27 cellular contexts compared by ENCODE assay signal in the genomic region with DNA sequence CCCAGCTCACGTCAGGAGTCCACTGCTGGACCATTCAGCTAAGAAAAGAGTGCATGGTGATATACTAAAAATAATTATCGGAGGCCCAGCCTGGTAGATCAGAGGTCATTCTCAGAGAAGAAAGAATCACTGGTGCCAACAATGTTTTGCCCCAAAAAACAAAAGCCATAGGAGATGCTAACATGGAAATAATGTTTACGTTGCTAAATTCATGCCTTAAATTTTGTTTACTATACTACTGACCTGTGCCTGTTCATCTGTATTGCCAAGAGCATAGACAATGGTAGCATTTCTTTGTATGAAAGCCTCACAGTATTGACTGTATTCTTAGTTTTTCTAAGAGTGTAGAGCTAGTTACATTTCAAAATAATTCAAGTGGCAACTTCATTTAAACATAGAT.
"Had no signal": no experiment of that assay in that cellular context is flagged by ENCODE, and none has a peak within 500 bp of the region (broad histone marks: within the 10 kb centered on the region; RNA-seq: fewer than 3 reads in every experiment).

No MANE protein-coding gene starts in this region.

- H3K36me3 ChIP-seq: left lung, lower lobe of right lung, ovary, right atrium auricular region, stomach, thyroid gland, transverse colon, upper lobe of left lung, vagina had no signal

- H3K27me3 ChIP-seq: left lung, ovary, right atrium auricular region, stomach, testis, thyroid gland, transverse colon, upper lobe of left lung, vagina had no signal

- ATAC-seq: left colon; left lung; lower lobe of right lung; naive thymus-derived CD8-positive, alpha-beta T cell; sciatic nerve; stimulated activated naive B cell treated with anti-CD40 and anti-IgM and Interleukin-4, amounts not matched to agents 10 μg/mL and 1 μg/mL and 100 μg/mL, for 72 hours; stimulated activated naive CD8-positive, alpha-beta T cell treated with anti-CD3 and anti-CD28 coated beads, Interleukin-15, Interleukin-2, amounts not matched to agents 100 U/mL and 50 U/mL, for 24 hours had no signal

- FAIRE-seq: islet of Langerhans, kidney had no signal

- H3K9me3 ChIP-seq: left lung, lower lobe of right lung, ovary, right atrium auricular region, stomach, testis, thyroid gland, transverse colon, upper lobe of left lung, vagina had no signal

- H3K27ac Mint-ChIP-seq: immature natural killer cell; naive thymus-derived CD8-positive, alpha-beta T cell; nephron; progenitor cell of endocrine pancreas; stimulated activated naive B cell treated with anti-CD40 and anti-IgM and Interleukin-4, amounts not matched to agents 10 μg/mL and 1 μg/mL and 100 μg/mL, for 72 hours had no signal

- DNase-seq: immature natural killer cell; kidney; left colon; left lung; lower lobe of right lung; mammary epithelial cell; mesenchymal stem cell; naive thymus-derived CD8-positive, alpha-beta T cell; ovary; stimulated activated CD4-positive, alpha-beta T cell treated with anti-CD3 and anti-CD28 coated beads, Interleukin-12 subunit alpha, Interleukin-12 subunit beta, amount 100 ng/mL, for 4 hours; stimulated activated CD4-positive, alpha-beta T cell treated with anti-CD3 and anti-CD28 coated beads, Interleukin-15, amount 100 ng/mL, for 24 hours; stimulated activated CD4-positive, alpha-beta T cell treated with anti-CD3 and anti-CD28 coated beads, Interleukin-2, amount 100 ng/mL, for 24 hours; stimulated activated CD4-positive, alpha-beta T cell treated with anti-CD3 and anti-CD28 coated beads, Interleukin-4, amount 100 ng/mL, for 1 hour; stimulated activated naive B cell treated with anti-CD40 and anti-IgM and Interleukin-4, amounts not matched to agents 10 μg/mL and 1 μg/mL and 100 μg/mL, for 72 hours; stimulated activated naive CD8-positive, alpha-beta T cell treated with anti-CD3 and anti-CD28 coated beads, Interleukin-15, Interleukin-2, amounts not matched to agents 100 U/mL and 50 U/mL, for 24 hours; stomach; testis; thyroid gland; transverse colon; upper lobe of left lung had no signal

- H3K4me3 ChIP-seq: left lung, lower lobe of right lung, ovary, right atrium auricular region, skin epidermis, stomach, testis, thyroid gland, transverse colon, upper lobe of left lung, vagina had no signal

- H3K27me3 Mint-ChIP-seq: progenitor cell of endocrine pancreas; stimulated activated naive B cell treated with anti-CD40 and anti-IgM and Interleukin-4, amounts not matched to agents 10 μg/mL and 1 μg/mL and 100 μg/mL, for 72 hours had no signal

- H3K27ac ChIP-seq: left lung, lower lobe of right lung, ovary, right atrium auricular region, skin epidermis, stomach, testis, thyroid gland, transverse colon, upper lobe of left lung, vagina had no signal

- H3K36me3 Mint-ChIP-seq: immature natural killer cell; naive thymus-derived CD8-positive, alpha-beta T cell; stimulated activated naive B cell treated with anti-CD40 and anti-IgM and Interleukin-4, amounts not matched to agents 10 μg/mL and 1 μg/mL and 100 μg/mL, for 72 hours had no signal

- H3K4me1 ChIP-seq: left lung, lower lobe of right lung, right atrium auricular region, stomach, testis, thyroid gland, transverse colon, upper lobe of left lung, vagina had no signal

- H3K4me1 Mint-ChIP-seq: immature natural killer cell; naive thymus-derived CD8-positive, alpha-beta T cell; nephron; stimulated activated naive B cell treated with anti-CD40 and anti-IgM and Interleukin-4, amounts not matched to agents 10 μg/mL and 1 μg/mL and 100 μg/mL, for 72 hours had no signal

- H3K4me3 Mint-ChIP-seq: immature natural killer cell; naive thymus-derived CD8-positive, alpha-beta T cell; nephron; stimulated activated naive B cell treated with anti-CD40 and anti-IgM and Interleukin-4, amounts not matched to agents 10 μg/mL and 1 μg/mL and 100 μg/mL, for 72 hours had no signal

- H3K9me3 Mint-ChIP-seq: nephron had no signal
